9 cellular contexts compared by ENCODE assay signal in genomic region chr17:64413505-64413904, GRCh38. TPM values are rescaled to one million over a fixed set of nuclear protein-coding genes. Genes with fewer than 3 reads are reported as not detected.
A peak's percentile ranks its signal among the peaks of the same experiment; 100 is the strongest.
DNase-seq lines count a peak whose midpoint lies in the region; ATAC-seq and TF ChIP-seq lines count a peak whose summit lies in the region.
"Had no signal": no experiment of that assay in that cellular context is flagged by ENCODE, and none has a peak within 500 bp of the region (broad histone marks: within the 10 kb centered on the region; RNA-seq: fewer than 3 reads in every experiment).

No MANE protein-coding gene starts in this region.

- BruUV-seq in PC-9 (replicated peaks; lab: Mats Ljungman, UMichigan): no TSS peak

- no peaks in the 10 kb centered on the region for H3K79me2 ChIP-seq in PC-9 (ENCODE audit: low read depth)

- H3K36me3 Mint-ChIP-seq in naive thymus-derived CD4-positive, alpha-beta T cell: no peaks in the 10 kb centered on the region

- H3K9me2 ChIP-seq in PC-9 (ENCODE audit: insufficient read depth): no peaks in the 10 kb centered on the region

- no peaks in the 10 kb centered on the region for H3K9me3 Mint-ChIP-seq in naive thymus-derived CD4-positive, alpha-beta T cell

- no peak overlapping the region for H3K27ac ChIP-seq in naive thymus-derived CD4-positive, alpha-beta T cell (ENCODE audit: low read depth, low read length)
- no peak overlapping the region for H3K27ac ChIP-seq in PC-9

- H3K36me3 ChIP-seq in naive thymus-derived CD4-positive, alpha-beta T cell (ENCODE audit: control insufficient read depth in 2 of 3, insufficient read depth in 3 of 3, low read length in 3 of 3): no peaks in the 10 kb centered on the region
- H3K36me3 ChIP-seq in PC-9 (ENCODE audit: low read depth): peaks cover 24% of the 10 kb centered on the region; the same call in 1 of the 2 replicates

- no peaks in the 10 kb centered on the region for H3K27me3 ChIP-seq in naive thymus-derived CD4-positive, alpha-beta T cell (ENCODE audit: control insufficient read depth in 2 of 2, insufficient read depth in 2 of 2, low read length in 2 of 2)
- H3K27me3 ChIP-seq in PC-9 (ENCODE audit: insufficient read depth, low read depth): no peaks in the 10 kb centered on the region

- no peaks in the 10 kb centered on the region for H3K9me3 ChIP-seq in naive thymus-derived CD4-positive, alpha-beta T cell (ENCODE audit: control insufficient read depth in 2 of 3, low read length in 3 of 3)
- H3K9me3 ChIP-seq in PC-9 (ENCODE audit: insufficient read depth, low read depth): no peaks in the 10 kb centered on the region

- H3K4me1 ChIP-seq in naive thymus-derived CD4-positive, alpha-beta T cell (ENCODE audit: control insufficient read depth in 2 of 2, insufficient read depth in 2 of 2, low read length in 2 of 2): peaks cover 0 to 13% of the 10 kb centered on the region in 2 donors
- H3K4me1 ChIP-seq in PC-9 (replicated peaks; ENCODE audit: insufficient read depth): no peaks in the 10 kb centered on the region

- CTCF ChIA-PET in naive thymus-derived CD4-positive, alpha-beta T cell (lab: Charles Lee): interaction anchor here (1.0 to 1.4 kb wide), 3 partner anchors 24 to 91 kb away, joined by 3 to 6 read pairs (median 5); no protein-coding TSS in a partner anchor
- CTCF ChIA-PET in PC-9 (lab: Charles Lee): no interaction called here

- DNase-seq in NOMO-1 treated with DMSO at 0.1 percent for 48 hours (lab: John Stamatoyannopoulos, UW; ENCODE audit: unreplicated experiment) (peak; percentile 84), PC-9 (no peak), iPS-NIHi7 (ENCODE audit: extremely low spot score) (no peak)
- DNase-seq in naive thymus-derived CD4-positive, alpha-beta T cell: no peak
- DNase-seq in stimulated activated CD4-positive, alpha-beta T cell treated with anti-CD3 and anti-CD28 coated beads, Interleukin-2, amount 100 ng/mL, for 48 hours: no peak
- DNase-seq: NCI-H510A had no signal

- no peak for TF ChIP-seq CTCF in PC-9 (conservative IDR thresholded peaks at IDR 0.05)

- intact Hi-C loops in naive thymus-derived CD4-positive, alpha-beta T cell (cut with micrococcal nuclease): loop anchor here in 1 of 2 donors (10.0 kb wide), 1 partner anchor 269 kb away; no protein-coding TSS in a partner anchor
- intact Hi-C loops in PC-9 (cut with micrococcal nuclease; ENCODE audit: unreplicated experiment): loop anchor here (10.0 kb wide), 2 partner anchors 269 to 499 kb away; partner anchors contain the start of genes CSHL1 and GH1

- peaks cover 0 to 4% (median 0%) of the 10 kb centered on the region in 5 donors for H3K27me3 Mint-ChIP-seq in naive thymus-derived CD4-positive, alpha-beta T cell

- H3K4me3 ChIP-seq in naive thymus-derived CD4-positive, alpha-beta T cell (ENCODE audit: low read length): no peak overlapping the region
- H3K4me3 ChIP-seq in PC-9: no peak overlapping the region

- no peak overlapping the region for H2AFZ ChIP-seq in PC-9

- H3K4me1 Mint-ChIP-seq in naive thymus-derived CD4-positive, alpha-beta T cell: peaks cover 9 to 39% (median 15%) of the 10 kb centered on the region in 7 donors

- H3K4me3 Mint-ChIP-seq in naive thymus-derived CD4-positive, alpha-beta T cell: peak overlapping the region in 1 of 10 donors; percentile 19

- H3K27ac Mint-ChIP-seq in naive thymus-derived CD4-positive, alpha-beta T cell: peak overlapping the region in 3 of 9 donors; percentile 15 to 56 (median 54)

- ATAC-seq in GM18861 (IDR thresholded peaks at IDR 0.05; ENCODE audit: unreplicated experiment): peak; percentile 68
- ATAC-seq in HG02588 (IDR thresholded peaks at IDR 0.05; ENCODE audit: unreplicated experiment): peak; percentile 57
- peak; percentile 42 for ATAC-seq in naive thymus-derived CD4-positive, alpha-beta T cell
- no peak for ATAC-seq in HG02870 (IDR thresholded peaks at IDR 0.05; ENCODE audit: unreplicated experiment)

- H3K4me2 ChIP-seq in PC-9: no peak overlapping the region

- POLR2A ChIA-PET in naive thymus-derived CD4-positive, alpha-beta T cell (lab: Charles Lee): interaction anchor here (1.8 to 3.0 kb wide), 3 partner anchors 16 to 25 kb away, joined by 6 to 18 read pairs (median 15); no protein-coding TSS in a partner anchor
- POLR2A ChIA-PET in PC-9 (lab: Charles Lee; ENCODE audit: unreplicated experiment): no interaction called here

- peaks cover 88% of the 10 kb centered on the region for H3F3A ChIP-seq in PC-9 (ENCODE audit: insufficient read depth, low read depth)

- H4K20me1 ChIP-seq in PC-9 (ENCODE audit: insufficient read depth): peaks cover 55% of the 10 kb centered on the region

RNA-seq across cellular contexts. Expression of gene PECAM1, which starts 22.8 kb away (rescaled TPM):
- 100 to 1,000 TPM in 1 of 5 experiments, 10 to 100 TPM in 4; 10.0 to 224 (median 60.1) TPM for total RNA-seq in naive thymus-derived CD4-positive, alpha-beta T cell
- 100 to 1,000 TPM in 1 of 2 donors, 10 to 100 TPM in 1; 91.1 to 180 TPM for polyA plus RNA-seq in naive thymus-derived CD4-positive, alpha-beta T cell
- total RNA-seq in PC-9 (2021): 0.80 and 1.5 TPM in 2 replicates

RNA-seq across cellular contexts. Expression of gene MILR1, which starts 35.4 kb away (rescaled TPM):
- 10 to 100 TPM in 1 of 5 experiments, 1 to 10 TPM in 4; 1.1 to 17.9 (median 1.6) TPM for total RNA-seq in naive thymus-derived CD4-positive, alpha-beta T cell
- not detected for polyA plus RNA-seq in naive thymus-derived CD4-positive, alpha-beta T cell
- 22.9 and 25.6 TPM in 2 replicates for total RNA-seq in PC-9 (2021)
